ENCODE assay signal across 8 cellular contexts in genomic region chr21:44872568-44873355, GRCh38. TPM values are rescaled to one million over a fixed set of nuclear protein-coding genes. Genes with fewer than 3 reads are reported as not detected.
A peak's percentile ranks its signal among the peaks of the same experiment; 100 is the strongest.
DNase-seq lines count a peak whose midpoint lies in the region; ATAC-seq and TF ChIP-seq lines count a peak whose summit lies in the region.

No MANE protein-coding gene starts in this region.

- peak overlapping the region; percentile 83 for H3K27ac Mint-ChIP-seq in activated T-helper 1 cell treated with anti-CD3 and anti-CD28 coated beads, Interleukin-12 subunit alpha, Interleukin-12 subunit beta, Interleukin-2, Interleukin-4 antibody, amounts not matched to agents 30 ng/mL and 10 ng/mL and 1 ng/mL, durations not matched to agents 14 hours and 24 hours and 36 hours
- peak overlapping the region; percentile 98 for H3K27ac Mint-ChIP-seq in glutamatergic neuron (ENCODE audit: unreplicated experiment)

- peak overlapping the region; percentile 92 for H3K4me3 ChIP-seq in osteoblast (ENCODE audit: insufficient read depth, low read length)

- H3K27me3 Mint-ChIP-seq in activated T-helper 1 cell treated with anti-CD3 and anti-CD28 coated beads, Interleukin-12 subunit alpha, Interleukin-12 subunit beta, Interleukin-2, Interleukin-4 antibody, amounts not matched to agents 30 ng/mL and 10 ng/mL and 1 ng/mL, durations not matched to agents 14 hours and 24 hours and 36 hours (ENCODE audit: insufficient read depth), result no peaks in the 10 kb centered on the region
- H3K27me3 Mint-ChIP-seq in glutamatergic neuron (ENCODE audit: unreplicated experiment), result peaks cover 6% of the 10 kb centered on the region

- intact Hi-C loops in activated T-helper 1 cell treated with anti-CD3 and anti-CD28 coated beads, Interleukin-12 subunit alpha, Interleukin-12 subunit beta, Interleukin-2, Interleukin-4 antibody, amounts not matched to agents 30 ng/mL and 10 ng/mL and 1 ng/mL, durations not matched to agents 14 hours and 24 hours and 36 hours (cut with micrococcal nuclease), result loop anchor here (1.0 kb wide), 2 partner anchors 26 to 54 kb away; partner anchors contain the start of gene SUMO3

- peaks cover 69% of the 10 kb centered on the region for H3K4me1 Mint-ChIP-seq in activated T-helper 1 cell treated with anti-CD3 and anti-CD28 coated beads, Interleukin-12 subunit alpha, Interleukin-12 subunit beta, Interleukin-2, Interleukin-4 antibody, amounts not matched to agents 30 ng/mL and 10 ng/mL and 1 ng/mL, durations not matched to agents 14 hours and 24 hours and 36 hours (ENCODE audit: low read depth)
- peaks cover 37% of the 10 kb centered on the region for H3K4me1 Mint-ChIP-seq in glutamatergic neuron (ENCODE audit: low read depth, unreplicated experiment)

- H3K4me2 ChIP-seq in osteoblast (ENCODE audit: insufficient read depth, low read length), result peak overlapping the region; percentile 98

- peak; percentile 60 for DNase-seq in COLO668 (lab: John Stamatoyannopoulos, UW; ENCODE audit: unreplicated experiment)
- DNase-seq in activated T-helper 1 cell treated with anti-CD3 and anti-CD28 coated beads, Interleukin-12 subunit alpha, Interleukin-12 subunit beta, Interleukin-2, Interleukin-4 antibody, amounts not matched to agents 30 ng/mL and 10 ng/mL and 1 ng/mL, durations not matched to agents 14 hours and 24 hours and 36 hours (ENCODE audit: low spot score), result peak; percentile 14
- DNase-seq in glutamatergic neuron, result peak; percentile 55
- DNase-seq in osteoblast (ENCODE audit: insufficient read length, low spot score, missing footprints), result peak; percentile 83
- no peak for DNase-seq in NCI-H128 (lab: John Stamatoyannopoulos, UW; ENCODE audit: unreplicated experiment)
- no peak for DNase-seq in NCI-H1048 (lab: John Stamatoyannopoulos, UW)

- no peak overlapping the region for H2AFZ ChIP-seq in osteoblast (ENCODE audit: low read length)

- H3K4me3 Mint-ChIP-seq in activated T-helper 1 cell treated with anti-CD3 and anti-CD28 coated beads, Interleukin-12 subunit alpha, Interleukin-12 subunit beta, Interleukin-2, Interleukin-4 antibody, amounts not matched to agents 30 ng/mL and 10 ng/mL and 1 ng/mL, durations not matched to agents 14 hours and 24 hours and 36 hours, result peak overlapping the region; percentile 93
- peak overlapping the region; percentile 99 for H3K4me3 Mint-ChIP-seq in glutamatergic neuron (ENCODE audit: unreplicated experiment)

- no peaks in the 10 kb centered on the region for H3K27me3 ChIP-seq in osteoblast (ENCODE audit: insufficient read depth, low read length)

- peaks cover 37% of the 10 kb centered on the region for H4K20me1 ChIP-seq in osteoblast (ENCODE audit: insufficient read depth, low read length)

- H3K79me2 ChIP-seq in osteoblast (ENCODE audit: insufficient read depth, low read length), result peaks cover 49% of the 10 kb centered on the region

- H3K9me3 Mint-ChIP-seq in activated T-helper 1 cell treated with anti-CD3 and anti-CD28 coated beads, Interleukin-12 subunit alpha, Interleukin-12 subunit beta, Interleukin-2, Interleukin-4 antibody, amounts not matched to agents 30 ng/mL and 10 ng/mL and 1 ng/mL, durations not matched to agents 14 hours and 24 hours and 36 hours, result no peaks in the 10 kb centered on the region
- H3K9me3 Mint-ChIP-seq in glutamatergic neuron (ENCODE audit: unreplicated experiment), result peaks cover 7% of the 10 kb centered on the region

- H3K36me3 ChIP-seq in osteoblast (ENCODE audit: insufficient read depth, low read length), result peaks cover 5% of the 10 kb centered on the region

- H3K4me1 ChIP-seq in osteoblast (ENCODE audit: insufficient read depth, low read length), result peaks cover 63% of the 10 kb centered on the region

- TF ChIP-seq CTCF in glutamatergic neuron (IDR thresholded peaks at IDR 0.05; ENCODE audit: partially characterized antibody, unreplicated experiment) (no peak), osteoblast (IDR thresholded peaks at IDR 0.05; ENCODE audit: extremely low read depth, low read depth, low read length) (no peak)

- H3K36me3 Mint-ChIP-seq in activated T-helper 1 cell treated with anti-CD3 and anti-CD28 coated beads, Interleukin-12 subunit alpha, Interleukin-12 subunit beta, Interleukin-2, Interleukin-4 antibody, amounts not matched to agents 30 ng/mL and 10 ng/mL and 1 ng/mL, durations not matched to agents 14 hours and 24 hours and 36 hours (ENCODE audit: low read depth), result no peaks in the 10 kb centered on the region
- H3K36me3 Mint-ChIP-seq in glutamatergic neuron (ENCODE audit: unreplicated experiment), result no peaks in the 10 kb centered on the region

- no peaks in the 10 kb centered on the region for H3K9me3 ChIP-seq in osteoblast (ENCODE audit: low read depth, low read length)

- H3K27ac ChIP-seq in osteoblast (ENCODE audit: low read depth, low read length), result peak overlapping the region; percentile 93

- peak; percentile 2 for ATAC-seq in HG02973 (IDR thresholded peaks at IDR 0.05; ENCODE audit: unreplicated experiment)
- no peak for ATAC-seq in HG03097 (IDR thresholded peaks at IDR 0.05; ENCODE audit: low FRiP score, unreplicated experiment)

RNA-seq across cellular contexts. Expression of gene PTTG1IP, which starts 0.7 kb away (rescaled TPM):
- 46.7 and 48.7 TPM in 2 replicates for total RNA-seq in activated T-helper 1 cell treated with anti-CD3 and anti-CD28 coated beads, Interleukin-12 subunit alpha, Interleukin-12 subunit beta, Interleukin-2, Interleukin-4 antibody, amounts not matched to agents 30 ng/mL and 10 ng/mL and 1 ng/mL, durations not matched to agents 14 hours and 24 hours and 36 hours
- total RNA-seq in glutamatergic neuron (ENCODE audit: unreplicated experiment) (249 TPM), osteoblast (413 and 480 TPM in 2 replicates)

RNA-seq across cellular contexts. Expression of gene ITGB2, which starts 47.9 kb away (rescaled TPM):
- total RNA-seq in activated T-helper 1 cell treated with anti-CD3 and anti-CD28 coated beads, Interleukin-12 subunit alpha, Interleukin-12 subunit beta, Interleukin-2, Interleukin-4 antibody, amounts not matched to agents 30 ng/mL and 10 ng/mL and 1 ng/mL, durations not matched to agents 14 hours and 24 hours and 36 hours, result 292 and 294 TPM in 2 replicates
- total RNA-seq in glutamatergic neuron (ENCODE audit: unreplicated experiment), result 0.91 TPM
- 13.3 and 15.2 TPM in 2 replicates for total RNA-seq in osteoblast

RNA-seq across cellular contexts. Expression of gene SUMO3, which starts 54.9 kb away (rescaled TPM):
- 86.9 and 88.6 TPM in 2 replicates for total RNA-seq in activated T-helper 1 cell treated with anti-CD3 and anti-CD28 coated beads, Interleukin-12 subunit alpha, Interleukin-12 subunit beta, Interleukin-2, Interleukin-4 antibody, amounts not matched to agents 30 ng/mL and 10 ng/mL and 1 ng/mL, durations not matched to agents 14 hours and 24 hours and 36 hours
- total RNA-seq in glutamatergic neuron (ENCODE audit: unreplicated experiment), result 63.5 TPM
- 80.7 and 82.8 TPM in 2 replicates for total RNA-seq in osteoblast

Comparison
In these comparisons a context has a peak if more than half of its experiments do, and no peak if none do; other contexts are left out.
1. DNase-seq: peak in COLO668 (single experiment), activated T-helper 1 cell treated with anti-CD3 and anti-CD28 coated beads, Interleukin-12 subunit alpha, Interleukin-12 subunit beta, Interleukin-2, Interleukin-4 antibody, amounts not matched to agents 30 ng/mL and 10 ng/mL and 1 ng/mL, durations not matched to agents 14 hours and 24 hours and 36 hours (single experiment), glutamatergic neuron (single experiment) and osteoblast (single experiment); none in NCI-H128 (single experiment) and NCI-H1048 (single experiment).
2. RNA of gene ITGB2, which starts 47.9 kb away (total RNA-seq): 292 to 294 TPM in activated T-helper 1 cell treated with anti-CD3 and anti-CD28 coated beads, Interleukin-12 subunit alpha, Interleukin-12 subunit beta, Interleukin-2, Interleukin-4 antibody, amounts not matched to agents 30 ng/mL and 10 ng/mL and 1 ng/mL, durations not matched to agents 14 hours and 24 hours and 36 hours; 13.3 to 15.2 TPM in osteoblast and 0.91 TPM in glutamatergic neuron (single experiment); every median in the first group is over 10 times any median in the second.